Comparison of ENCODE assay signal across 1 cellular context in the genomic region with DNA sequence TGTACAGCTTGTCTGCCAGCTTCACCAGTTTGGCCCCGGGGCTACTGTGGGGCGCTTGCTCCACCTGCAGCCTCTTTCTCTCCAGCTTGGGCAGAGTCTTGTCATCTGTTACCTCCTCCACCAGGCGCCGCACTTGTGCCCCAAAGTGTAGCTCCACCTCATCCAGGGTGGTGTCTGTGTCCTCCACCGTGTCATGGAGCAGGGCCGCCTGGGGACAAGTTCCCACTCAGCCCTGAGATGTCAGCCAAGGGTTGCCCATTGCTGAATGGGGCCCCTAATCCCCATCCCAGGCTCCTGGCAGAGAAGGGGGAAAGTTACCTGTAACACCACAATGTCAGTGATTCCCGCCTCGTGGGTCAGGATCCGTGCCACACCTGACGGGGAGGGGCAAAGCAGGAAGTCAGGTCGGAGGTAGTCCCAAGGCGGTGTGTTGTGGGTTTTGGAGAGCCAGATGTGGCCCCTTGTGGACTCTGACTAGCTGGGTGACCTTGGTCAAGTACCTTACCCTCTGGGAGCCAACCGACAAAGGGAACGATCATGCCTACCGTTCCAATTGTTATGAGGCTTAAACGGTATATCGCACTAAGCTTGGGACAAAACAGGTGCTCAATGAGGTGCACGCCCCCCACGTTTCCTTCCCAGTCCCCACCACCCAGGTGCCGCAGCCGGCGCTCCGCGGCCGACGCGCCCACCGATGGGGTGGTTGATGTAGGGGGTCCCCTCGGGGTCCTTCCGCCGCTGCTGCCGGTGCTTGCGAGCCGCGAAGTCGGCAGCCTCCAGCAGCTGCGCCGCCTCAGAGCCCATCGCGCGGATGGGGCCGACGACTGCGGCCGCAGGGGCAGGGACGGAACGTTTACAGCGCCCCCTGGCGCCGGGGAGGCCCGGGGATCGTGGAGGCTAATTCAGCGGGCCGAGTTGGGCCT.
TF ChIP-seq lines count a peak whose summit lies in the region.

Gene HDDC3 (minus strand): TSS at position 813 of the 923 bp plus-strand sequence. CDS start 9 bp downstream, at position 804.

TF ChIP-seq in HepG2, 621 proteins besides CTCF, POLR2A, EP300 and RAD21 (continued from another document and continues in another):
- TF ChIP-seq, protein P1, sequence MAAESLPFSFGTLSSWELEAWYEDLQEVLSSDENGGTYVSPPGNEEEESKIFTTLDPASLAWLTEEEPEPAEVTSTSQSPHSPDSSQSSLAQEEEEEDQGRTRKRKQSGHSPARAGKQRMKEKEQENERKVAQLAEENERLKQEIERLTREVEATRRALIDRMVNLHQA (CRISPR knock-in tag; IDR thresholded peaks at IDR 0.05), result no peak
- TF ChIP-seq KIAA2018 (CRISPR knock-in tag; IDR thresholded peaks at IDR 0.05; ENCODE audit: borderline replicate concordance) (no peak), ZNF3 (CRISPR knock-in tag; IDR thresholded peaks at IDR 0.05) (no peak), MLX (CRISPR knock-in tag; IDR thresholded peaks at IDR 0.05) (no peak), ZNF550 (CRISPR knock-in tag; IDR thresholded peaks at IDR 0.05; ENCODE audit: borderline replicate concordance) (peak; percentile 30; the same call in 1 of the 2 replicates), CC2D1A (CRISPR knock-in tag; IDR thresholded peaks at IDR 0.05) (no peak), RFX5 (IDR thresholded peaks at IDR 0.05; ENCODE audit: low read depth, low read length) (peak; percentile 59), FOXA1 (IDR thresholded peaks at IDR 0.05) (no peak), FOXA1 (CRISPR knock-in tag; IDR thresholded peaks at IDR 0.05) (0 out of 2 replicates have a peak, but pooled peaks have one; percentile 22), TFDP1 (CRISPR knock-in tag; IDR thresholded peaks at IDR 0.05; ENCODE audit: borderline replicate concordance) (peak; percentile 69; the same call in 1 of the 2 replicates), JARID2 (CRISPR knock-in tag; IDR thresholded peaks at IDR 0.05; ENCODE audit: insufficient replicate concordance) (no peak), ZNF224 (CRISPR knock-in tag; IDR thresholded peaks at IDR 0.05) (no peak), ZBTB46 (CRISPR knock-in tag; IDR thresholded peaks at IDR 0.05; ENCODE audit: borderline replicate concordance) (no peak), HHEX (CRISPR knock-in tag; IDR thresholded peaks at IDR 0.05) (no peak), CHD2 (IDR thresholded peaks at IDR 0.05; ENCODE audit: low read depth, low read length) (no peak), SP5 (CRISPR knock-in tag; IDR thresholded peaks at IDR 0.05; ENCODE audit: borderline replicate concordance, low read depth) (peak; percentile 15; the same call in 1 of the 2 replicates), ZSCAN25 (CRISPR knock-in tag; IDR thresholded peaks at IDR 0.05) (no peak; the same call in 1 of the 2 replicates), PAX8 (CRISPR knock-in tag; IDR thresholded peaks at IDR 0.05; ENCODE audit: borderline replicate concordance) (no peak), PCBP1 (IDR thresholded peaks at IDR 0.05; ENCODE audit: borderline replicate concordance, low read depth, low read length) (0 out of 2 replicates have a peak, but pooled peaks have one; percentile 32), ZNF709 (CRISPR knock-in tag; IDR thresholded peaks at IDR 0.05) (no peak), MAFG (CRISPR knock-in tag; IDR thresholded peaks at IDR 0.05) (no peak), ZNF670 (CRISPR knock-in tag; IDR thresholded peaks at IDR 0.05; ENCODE audit: borderline replicate concordance) (peak; percentile 25; the same call in 1 of the 2 replicates), ZNF614 (CRISPR knock-in tag; IDR thresholded peaks at IDR 0.05; ENCODE audit: borderline replicate concordance) (peak; percentile 57; the same call in 1 of the 2 replicates), ZFP36 (IDR thresholded peaks at IDR 0.05; ENCODE audit: borderline replicate concordance, low read depth, low read length, partially characterized antibody) (no peak), ZNF780A (CRISPR knock-in tag; IDR thresholded peaks at IDR 0.05) (no peak), PLRG1 (conservative IDR thresholded peaks at IDR 0.05) (no peak), ZC3H13 (CRISPR knock-in tag; IDR thresholded peaks at IDR 0.05) (0 out of 2 replicates have a peak, but pooled peaks have one; percentile 71), ZNF33B (CRISPR knock-in tag; IDR thresholded peaks at IDR 0.05) (no peak), HNF4A (CRISPR knock-in tag; IDR thresholded peaks at IDR 0.05) (peak; percentile 29), ZNF276 (CRISPR knock-in tag; IDR thresholded peaks at IDR 0.05; ENCODE audit: low read depth) (peak; percentile 41; the same call in 1 of the 2 replicates), SKI (IDR thresholded peaks at IDR 0.05; ENCODE audit: partially characterized antibody) (peak; percentile 34), ZNF879 (CRISPR knock-in tag; IDR thresholded peaks at IDR 0.05) (no peak), ZNF564 (CRISPR knock-in tag; IDR thresholded peaks at IDR 0.05) (no peak), RBM39 (IDR thresholded peaks at IDR 0.05; ENCODE audit: low read depth, low read length, poor library complexity, severe bottlenecking) (no peak), ONECUT2 (CRISPR knock-in tag; IDR thresholded peaks at IDR 0.05) (no peak), ZNF83 (CRISPR knock-in tag; IDR thresholded peaks at IDR 0.05; ENCODE audit: borderline replicate concordance) (no peak)
- TF ChIP-seq, protein P2, sequence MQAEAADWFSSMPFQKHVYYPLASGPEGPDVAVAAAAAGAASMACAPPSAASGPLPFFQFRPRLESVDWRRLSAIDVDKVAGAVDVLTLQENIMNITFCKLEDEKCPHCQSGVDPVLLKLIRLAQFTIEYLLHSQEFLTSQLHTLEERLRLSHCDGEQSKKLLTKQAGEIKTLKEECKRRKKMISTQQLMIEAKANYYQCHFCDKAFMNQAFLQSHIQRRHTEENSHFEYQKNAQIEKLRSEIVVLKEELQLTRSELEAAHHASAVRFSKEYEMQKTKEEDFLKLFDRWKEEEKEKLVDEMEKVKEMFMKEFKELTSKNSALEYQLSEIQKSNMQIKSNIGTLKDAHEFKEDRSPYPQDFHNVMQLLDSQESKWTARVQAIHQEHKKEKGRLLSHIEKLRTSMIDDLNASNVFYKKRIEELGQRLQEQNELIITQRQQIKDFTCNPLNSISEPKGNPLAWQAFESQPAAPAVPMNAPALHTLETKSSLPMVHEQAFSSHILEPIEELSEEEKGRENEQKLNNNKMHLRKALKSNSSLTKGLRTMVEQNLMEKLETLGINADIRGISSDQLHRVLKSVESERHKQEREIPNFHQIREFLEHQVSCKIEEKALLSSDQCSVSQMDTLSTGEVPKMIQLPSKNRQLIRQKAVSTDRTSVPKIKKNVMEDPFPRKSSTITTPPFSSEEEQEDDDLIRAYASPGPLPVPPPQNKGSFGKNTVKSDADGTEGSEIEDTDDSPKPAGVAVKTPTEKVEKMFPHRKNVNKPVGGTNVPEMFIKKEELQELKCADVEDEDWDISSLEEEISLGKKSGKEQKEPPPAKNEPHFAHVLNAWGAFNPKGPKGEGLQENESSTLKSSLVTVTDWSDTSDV (CRISPR knock-in tag; IDR thresholded peaks at IDR 0.05), result no peak
- TF ChIP-seq, protein P3, sequence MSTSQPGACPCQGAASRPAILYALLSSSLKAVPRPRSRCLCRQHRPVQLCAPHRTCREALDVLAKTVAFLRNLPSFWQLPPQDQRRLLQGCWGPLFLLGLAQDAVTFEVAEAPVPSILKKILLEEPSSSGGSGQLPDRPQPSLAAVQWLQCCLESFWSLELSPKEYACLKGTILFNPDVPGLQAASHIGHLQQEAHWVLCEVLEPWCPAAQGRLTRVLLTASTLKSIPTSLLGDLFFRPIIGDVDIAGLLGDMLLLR (CRISPR knock-in tag; IDR thresholded peaks at IDR 0.05), result peak; percentile 38; the same call in 1 of the 2 replicates
- TF ChIP-seq, protein P4, sequence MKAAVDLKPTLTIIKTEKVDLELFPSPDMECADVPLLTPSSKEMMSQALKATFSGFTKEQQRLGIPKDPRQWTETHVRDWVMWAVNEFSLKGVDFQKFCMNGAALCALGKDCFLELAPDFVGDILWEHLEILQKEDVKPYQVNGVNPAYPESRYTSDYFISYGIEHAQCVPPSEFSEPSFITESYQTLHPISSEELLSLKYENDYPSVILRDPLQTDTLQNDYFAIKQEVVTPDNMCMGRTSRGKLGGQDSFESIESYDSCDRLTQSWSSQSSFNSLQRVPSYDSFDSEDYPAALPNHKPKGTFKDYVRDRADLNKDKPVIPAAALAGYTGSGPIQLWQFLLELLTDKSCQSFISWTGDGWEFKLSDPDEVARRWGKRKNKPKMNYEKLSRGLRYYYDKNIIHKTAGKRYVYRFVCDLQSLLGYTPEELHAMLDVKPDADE (CRISPR knock-in tag; IDR thresholded peaks at IDR 0.05), result 0 out of 2 replicates have a peak, but pooled peaks have one; percentile 18
